Comparison of ENCODE assay signal across 8 cellular contexts in genomic region chr2:96538487-96539214, GRCh38. TPM values are rescaled to one million over a fixed set of nuclear protein-coding genes. Genes with fewer than 3 reads are reported as not detected.
A peak's percentile ranks its signal among the peaks of the same experiment; 100 is the strongest.
DNase-seq lines count a peak whose midpoint lies in the region; ATAC-seq and TF ChIP-seq lines count a peak whose summit lies in the region.

No MANE protein-coding gene starts in this region.

- peak overlapping the region; percentile 93 to 99 (median 97) for H3K9ac ChIP-seq in BLaER1 treated with 17β-estradiol and CSF1 and Interleukin-3, amounts not matched to agents 10 nM and 100 nM
- no peak overlapping the region for H3K9ac ChIP-seq in OCI-LY1 (ENCODE audit: low read length)

- H3K9me3 ChIP-seq in BLaER1 treated with 17β-estradiol and CSF1 and Interleukin-3, amounts not matched to agents 10 nM and 100 nM (replicated peaks in 1 of 11) = peaks cover 0 to 20% (median 10%) of the 10 kb centered on the region in 11 experiments; a peak in 12 of 22 replicates
- no peaks in the 10 kb centered on the region for H3K9me3 ChIP-seq in OCI-LY1 (ENCODE audit: low read length)
- no peaks in the 10 kb centered on the region for H3K9me3 ChIP-seq in hepatocyte (ENCODE audit: low read depth)
- no peaks in the 10 kb centered on the region for H3K9me3 ChIP-seq in sigmoid colon

- H2AFZ ChIP-seq in OCI-LY1 (ENCODE audit: low read length) (no peak overlapping the region), hepatocyte (no peak overlapping the region)

- H3K27ac Mint-ChIP-seq in activated naive CD8-positive, alpha-beta T cell = peak overlapping the region; percentile 86

- H3K27ac ChIP-seq in BLaER1 treated with 17β-estradiol and CSF1 and Interleukin-3, amounts not matched to agents 10 nM and 100 nM = peak overlapping the region; percentile 94 to 99 (median 98)
- H3K27ac ChIP-seq in OCI-LY1 (ENCODE audit: low read depth, low read length, poor library complexity, severe bottlenecking) (no peak overlapping the region), hepatocyte (no peak overlapping the region), sigmoid colon (peak overlapping the region; percentile 97 to 99 (median 98)), RWPE1 (no peak overlapping the region)

- 26% methylated on average over 24 of the region's 24 CpGs for WGBS in hepatocyte (ENCODE audit: low lambda C conversion rate, missing lambda C conversion rate)
- 12% methylated on average over 24 of the region's 24 CpGs for WGBS in sigmoid colon, 2 donors

- H3K36me3 ChIP-seq in BLaER1 treated with 17β-estradiol and CSF1 and Interleukin-3, amounts not matched to agents 10 nM and 100 nM = peaks cover 31 to 47% (median 36%) of the 10 kb centered on the region in 11 experiments
- H3K36me3 ChIP-seq in OCI-LY1 (ENCODE audit: insufficient read depth, low read length) = no peaks in the 10 kb centered on the region
- no peaks in the 10 kb centered on the region for H3K36me3 ChIP-seq in hepatocyte (replicated peaks; ENCODE audit: insufficient read depth, low read depth)
- H3K36me3 ChIP-seq in sigmoid colon = peaks cover 0 to 5% (median 0%) of the 10 kb centered on the region in 4 donors

- no peak for ATAC-seq in HG02981 (IDR thresholded peaks at IDR 0.05; ENCODE audit: unreplicated experiment)
- no peak for ATAC-seq in GM21515 (IDR thresholded peaks at IDR 0.05; ENCODE audit: unreplicated experiment)

- CTCF ChIA-PET in RWPE1 (lab: Yijun Ruan, JAX) = interaction anchor here (2.9 kb wide), 1 partner anchor 16 kb away, joined by 21 read pairs; no protein-coding TSS in a partner anchor

- H3K4me1 Mint-ChIP-seq in activated naive CD8-positive, alpha-beta T cell (ENCODE audit: low read depth) = peaks cover 51% of the 10 kb centered on the region

- H3K4me3 Mint-ChIP-seq in activated naive CD8-positive, alpha-beta T cell = peak overlapping the region; percentile 89

- peak in 2 of 4 donors; percentile 46 to 69 for TF ChIP-seq EP300 in sigmoid colon (IDR thresholded peaks at IDR 0.05)

- intact Hi-C loops in sigmoid colon (cut with DNase I) = loop anchor here (5.0 to 10.0 kb wide), 5 partner anchors 99 to 331 kb away; partner anchors contain the start of genes CNNM4, KANSL3, NCAPH and STARD7

- no peaks in the 10 kb centered on the region for H3K36me3 Mint-ChIP-seq in activated naive CD8-positive, alpha-beta T cell

- H4K20me1 ChIP-seq in BLaER1 treated with 17β-estradiol and CSF1 and Interleukin-3, amounts not matched to agents 10 nM and 100 nM = peaks cover 63 to 70% (median 66%) of the 10 kb centered on the region in 11 experiments
- no peaks in the 10 kb centered on the region for H4K20me1 ChIP-seq in OCI-LY1 (ENCODE audit: insufficient read depth, low read length)
- H4K20me1 ChIP-seq in hepatocyte (ENCODE audit: insufficient read depth, poor library complexity, severe bottlenecking) = peaks cover 18% of the 10 kb centered on the region

- H3K9me3 Mint-ChIP-seq in activated naive CD8-positive, alpha-beta T cell (ENCODE audit: low read depth) = no peaks in the 10 kb centered on the region

- peaks cover 55 to 80% (median 72%) of the 10 kb centered on the region in 10 experiments for H3K4me1 ChIP-seq in BLaER1 treated with 17β-estradiol and CSF1 and Interleukin-3, amounts not matched to agents 10 nM and 100 nM
- H3K4me1 ChIP-seq in OCI-LY1 (ENCODE audit: insufficient read depth, low read length, severe bottlenecking) (peaks cover 18% of the 10 kb centered on the region), hepatocyte (ENCODE audit: insufficient read depth) (peaks cover 16% of the 10 kb centered on the region), sigmoid colon (peaks cover 0 to 73% (median 63%) of the 10 kb centered on the region in 4 donors)

- peak in 1 of 2 donors; percentile 45 for TF ChIP-seq POLR2A in sigmoid colon (IDR thresholded peaks at IDR 0.05)

- no peaks in the 10 kb centered on the region for H3K9me2 ChIP-seq in OCI-LY1 (ENCODE audit: low read depth, low read length)
- no peaks in the 10 kb centered on the region for H3K9me2 ChIP-seq in hepatocyte (replicated peaks; ENCODE audit: insufficient read depth)

- H3K4me3 ChIP-seq in BLaER1 treated with 17β-estradiol and CSF1 and Interleukin-3, amounts not matched to agents 10 nM and 100 nM = peak overlapping the region; percentile 76 to 95 (median 82)
- H3K4me3 ChIP-seq in OCI-LY1 (ENCODE audit: low read depth, low read length, poor library complexity, severe bottlenecking) = no peak overlapping the region
- no peak overlapping the region for H3K4me3 ChIP-seq in hepatocyte
- H3K4me3 ChIP-seq in sigmoid colon = peak overlapping the region; percentile 86 to 99 (median 96)

- peak overlapping the region; percentile 97 to 100 (median 99) for H3K4me2 ChIP-seq in BLaER1 treated with 17β-estradiol and CSF1 and Interleukin-3, amounts not matched to agents 10 nM and 100 nM
- H3K4me2 ChIP-seq in OCI-LY1 (ENCODE audit: low read length) (peak overlapping the region; percentile 80; the same call in 1 of the 2 replicates), hepatocyte (peak overlapping the region; percentile 98)

- peak; percentile 63 for DNase-seq in hepatocyte (ENCODE audit: low spot score)
- peak; percentile 86 for DNase-seq in sigmoid colon
- DNase-seq in RWPE1 (ENCODE audit: low spot score) = no peak

- H3F3A ChIP-seq in OCI-LY1 (ENCODE audit: insufficient read depth, low read length) = no peaks in the 10 kb centered on the region

- no peaks in the 10 kb centered on the region; a peak in 1 of 22 replicates for H3K27me3 ChIP-seq in BLaER1 treated with 17β-estradiol and CSF1 and Interleukin-3, amounts not matched to agents 10 nM and 100 nM
- no peaks in the 10 kb centered on the region; the same call in 1 of the 2 replicates for H3K27me3 ChIP-seq in OCI-LY1 (ENCODE audit: insufficient read depth, low read length)
- H3K27me3 ChIP-seq in hepatocyte = peaks cover 22% of the 10 kb centered on the region
- H3K27me3 ChIP-seq in sigmoid colon = no peaks in the 10 kb centered on the region

- H3K79me2 ChIP-seq in OCI-LY1 (ENCODE audit: insufficient read depth, low read length) (no peaks in the 10 kb centered on the region), hepatocyte (peaks cover 13% of the 10 kb centered on the region)

- POLR2A ChIA-PET in RWPE1 (lab: Yijun Ruan, JAX; ENCODE audit: low non-redundant PET) = no interaction called here

- TF ChIP-seq CTCF in OCI-LY1 (IDR thresholded peaks at IDR 0.05; ENCODE audit: low read length) = no peak
- no peak for TF ChIP-seq CTCF in hepatocyte (IDR thresholded peaks at IDR 0.05; ENCODE audit: poor library complexity)
- no peak for TF ChIP-seq CTCF in sigmoid colon (IDR thresholded peaks at IDR 0.05)
- no peak for TF ChIP-seq CTCF in RWPE1 (conservative IDR thresholded peaks at IDR 0.05; ENCODE audit: low read depth)

- no peaks in the 10 kb centered on the region for H3K27me3 Mint-ChIP-seq in activated naive CD8-positive, alpha-beta T cell

RNA-seq across cellular contexts. Expression of gene ARID5A, which starts 2.1 kb away (rescaled TPM):
- total RNA-seq in hepatocyte = 4.9 and 6.9 TPM in 2 replicates
- polyA plus RNA-seq in hepatocyte = 11.9 and 13.3 TPM in 2 replicates
- 100 to 1,000 TPM in 1 of 4 donors, 10 to 100 TPM in 3; 14.3 to 179 (median 30.4) TPM for total RNA-seq in sigmoid colon
- polyA plus RNA-seq in sigmoid colon = 10 to 100 TPM in 1 of 3 donors, 1 to 10 TPM in 2; 7.8 to 29.0 (median 9.5) TPM

RNA-seq across cellular contexts. Expression of gene NEURL3, which starts 33.5 kb away (rescaled TPM):
- total RNA-seq in hepatocyte (6.2 and 8.1 TPM in 2 replicates), sigmoid colon (under 1 TPM in 1 of 4 donors, not detected in 3; 0.36 TPM)
- polyA plus RNA-seq in hepatocyte (1.8 and 10.5 TPM in 2 replicates), sigmoid colon (1 to 10 TPM; 3.5 to 6.4 (median 3.6) TPM)

Comparison
In these comparisons a context has a peak if more than half of its experiments do, and no peak if none do; other contexts are left out.
1. H3K27ac ChIP-seq: peak in BLaER1 treated with 17β-estradiol and CSF1 and Interleukin-3, amounts not matched to agents 10 nM and 100 nM (11 of 11) and sigmoid colon (4 of 4); none in OCI-LY1 (single experiment), hepatocyte (single experiment) and RWPE1 (single experiment).
2. H3K4me3 ChIP-seq: peak in BLaER1 treated with 17β-estradiol and CSF1 and Interleukin-3, amounts not matched to agents 10 nM and 100 nM (10 of 10) and sigmoid colon (4 of 4); none in OCI-LY1 (single experiment) and hepatocyte (single experiment).
3. Peak in every context shown above with its lines, with median percentiles within 50 percentile points of each other: H3K4me2 ChIP-seq.